In the genomic region with DNA sequence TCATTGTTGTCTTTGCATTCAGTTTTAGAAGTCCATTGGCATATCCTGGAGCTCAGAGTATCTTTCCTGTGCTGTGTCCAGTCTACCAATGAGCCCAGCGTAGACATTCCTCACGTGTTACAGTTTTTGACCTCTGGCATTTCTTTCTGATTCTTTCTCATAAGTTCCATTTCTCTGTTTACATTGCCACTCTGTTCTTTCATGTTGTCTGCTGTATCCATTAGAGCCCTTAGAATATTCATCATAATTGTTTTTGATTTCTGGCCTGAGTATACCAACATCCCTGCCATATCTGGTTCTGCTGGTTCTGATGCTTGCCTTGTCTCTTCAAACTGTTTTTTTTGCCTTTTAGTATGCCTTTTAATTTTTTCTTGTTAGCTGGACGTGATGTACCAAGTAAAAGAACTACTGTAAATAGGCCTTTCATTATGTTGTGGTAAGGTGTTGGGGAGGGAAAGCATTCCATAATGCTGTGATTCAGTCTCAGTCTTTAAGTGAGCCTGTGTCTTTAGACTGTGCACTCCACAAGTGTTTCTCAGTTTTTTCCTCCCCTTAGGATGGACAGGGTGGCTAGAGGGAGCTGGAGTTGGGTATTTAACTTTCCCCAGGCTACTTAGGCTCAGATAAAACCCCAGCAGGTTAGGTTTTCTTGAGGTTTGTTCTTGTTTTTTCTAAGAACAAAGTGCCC, we compare ENCODE assay signal across 19 cellular contexts. TPM values are rescaled to one million over a fixed set of nuclear protein-coding genes. Genes with fewer than 3 reads are reported as not detected.
DNase-seq lines count a peak whose midpoint lies in the region; ATAC-seq and TF ChIP-seq lines count a peak whose summit lies in the region.
"Had no signal": no experiment of that assay in that cellular context is flagged by ENCODE, and none has a peak within 500 bp of the region (broad histone marks: within the 10 kb centered on the region; RNA-seq: fewer than 3 reads in every experiment).

No MANE protein-coding gene starts in this region.

- no peak overlapping the region for H3K27ac ChIP-seq in mammary epithelial cell (ENCODE audit: insufficient read depth, low read depth, low read length)
- peak overlapping the region; percentile 63 for H3K27ac ChIP-seq in smooth muscle cell (ENCODE audit: low read depth)
- H3K27ac ChIP-seq: A549, colonic mucosa, transverse colon had no signal

- H3K27me3 Mint-ChIP-seq in MCF 10A (ENCODE audit: insufficient read depth, unreplicated experiment) = no peaks in the 10 kb centered on the region
- H3K27me3 Mint-ChIP-seq: stimulated activated memory B cell treated with anti-CD40 and anti-IgM and Interleukin-4, amounts not matched to agents 10 μg/mL and 1 μg/mL and 100 μg/mL, for 72 hours; T-cell had no signal

- peaks cover 33% of the 10 kb centered on the region for H3K79me2 ChIP-seq in mammary epithelial cell (ENCODE audit: insufficient read depth, low read length)
- peaks cover 12% of the 10 kb centered on the region for H3K79me2 ChIP-seq in smooth muscle cell (ENCODE audit: low read depth)

- POLR2A ChIA-PET in MCF 10A (lab: Yijun Ruan, JAX) = no interaction called here

- H3K36me3 ChIP-seq in mammary epithelial cell (ENCODE audit: insufficient read depth, low read length) (peaks cover 20% of the 10 kb centered on the region), adipocyte (ENCODE audit: control insufficient read depth, insufficient read depth, low read length, severe bottlenecking) (peaks cover 47% of the 10 kb centered on the region), smooth muscle cell (ENCODE audit: low read depth) (peaks cover 8% of the 10 kb centered on the region)
- H3K36me3 ChIP-seq: colonic mucosa had no signal

- H3K4me3 Mint-ChIP-seq in MCF 10A (ENCODE audit: unreplicated experiment) = no peak overlapping the region
- H3K4me3 Mint-ChIP-seq: stimulated activated memory B cell treated with anti-CD40 and anti-IgM and Interleukin-4, amounts not matched to agents 10 μg/mL and 1 μg/mL and 100 μg/mL, for 72 hours; T-cell; WTC11 had no signal

- peaks cover 46% of the 10 kb centered on the region for H3K36me3 Mint-ChIP-seq in MCF 10A (ENCODE audit: insufficient read depth, unreplicated experiment)

- H3K27ac Mint-ChIP-seq in MCF 10A (ENCODE audit: low read depth, unreplicated experiment) = no peak overlapping the region
- H3K27ac Mint-ChIP-seq: stimulated activated memory B cell treated with anti-CD40 and anti-IgM and Interleukin-4, amounts not matched to agents 10 μg/mL and 1 μg/mL and 100 μg/mL, for 72 hours; T-cell; WTC11 had no signal

- DNase-seq in mammary epithelial cell (peak; percentile 48), MCF 10A (ENCODE audit: unreplicated experiment) (no peak), adipocyte (ENCODE audit: low read depth) (peak; percentile 49), fibroblast of pulmonary artery (ENCODE audit: low read depth) (peak; percentile 11), smooth muscle cell (lab: John Stamatoyannopoulos, UW; ENCODE audit: unreplicated experiment) (no peak), medulla oblongata (ENCODE audit: extremely low spot score) (no peak)
- DNase-seq in activated effector memory CD4-positive, alpha-beta T cell treated with anti-CD3 and anti-CD28 coated beads, Interleukin-2, amount 50 U/mL, for 16 hours = no peak
- DNase-seq: colonic mucosa, DMS79, erythroblast, heart left ventricle, islet precursor cell, midbrain, T-cell, transverse colon had no signal

- H2AFZ ChIP-seq in mammary epithelial cell (ENCODE audit: low read depth, low read length) = no peak overlapping the region
- no peak overlapping the region for H2AFZ ChIP-seq in smooth muscle cell (ENCODE audit: low read depth)

- 76% methylated on average over 3 of the region's 3 CpGs for WGBS in mammary epithelial cell (ENCODE audit: low coverage, missing lambda C conversion rate)
- WGBS in smooth muscle cell (ENCODE audit: low lambda C conversion rate) = 66% methylated on average over 3 of the region's 3 CpGs

- H3K9me3 Mint-ChIP-seq in MCF 10A (ENCODE audit: unreplicated experiment) = no peaks in the 10 kb centered on the region
- H3K9me3 Mint-ChIP-seq: stimulated activated memory B cell treated with anti-CD40 and anti-IgM and Interleukin-4, amounts not matched to agents 10 μg/mL and 1 μg/mL and 100 μg/mL, for 72 hours; WTC11 had no signal

- dilution Hi-C loops in mammary epithelial cell (cut with HindIII; ENCODE audit: low sequenced_read_pairs) = no loop called here

- H3K9ac ChIP-seq in mammary epithelial cell (ENCODE audit: insufficient read depth, low read length) = no peak overlapping the region
- no peak overlapping the region for H3K9ac ChIP-seq in adipocyte (ENCODE audit: low read length)
- no peak overlapping the region for H3K9ac ChIP-seq in smooth muscle cell (ENCODE audit: low read depth)

- in situ Hi-C loops in mammary epithelial cell (cut with MboI; ENCODE audit: low sequenced_read_pairs in 2 of 2) = no loop called here

- H3K4me1 Mint-ChIP-seq in MCF 10A (ENCODE audit: insufficient read depth, unreplicated experiment) = no peaks in the 10 kb centered on the region
- H3K4me1 Mint-ChIP-seq: WTC11 had no signal

- H3K4me3 ChIP-seq in mammary epithelial cell (replicated peaks in 1 of 3; ENCODE audit: insufficient read depth in 1 of 3, low read depth in 2 of 3, low read length in 3 of 3) (no peak overlapping the region), adipocyte (ENCODE audit: low read length) (no peak overlapping the region), fibroblast of pulmonary artery (replicated peaks; ENCODE audit: low read depth, low read length) (no peak overlapping the region), smooth muscle cell (no peak overlapping the region)
- H3K4me3 ChIP-seq: A549, colonic mucosa, heart left ventricle, transverse colon had no signal

- peaks cover 9% of the 10 kb centered on the region for H3K4me1 ChIP-seq in mammary epithelial cell (ENCODE audit: insufficient read depth, low read length)
- H3K4me1 ChIP-seq in adipocyte (ENCODE audit: control insufficient read depth, insufficient read depth, low read length) = no peaks in the 10 kb centered on the region
- H3K4me1 ChIP-seq in smooth muscle cell (ENCODE audit: low read depth) = no peaks in the 10 kb centered on the region
- H3K4me1 ChIP-seq: A549, colonic mucosa, transverse colon had no signal

- intact Hi-C loops in mammary epithelial cell (cut with micrococcal nuclease) = no loop called here
- intact Hi-C loops in MCF 10A (cut with micrococcal nuclease) = no loop called here

- H3K4me2 ChIP-seq in mammary epithelial cell (ENCODE audit: insufficient read depth, low read depth, low read length) (no peak overlapping the region), smooth muscle cell (no peak overlapping the region)
- H3K4me2 ChIP-seq: A549 had no signal

- no peaks in the 10 kb centered on the region for H3K9me3 ChIP-seq in mammary epithelial cell (replicated peaks; ENCODE audit: insufficient read depth, low read length)
- no peaks in the 10 kb centered on the region for H3K9me3 ChIP-seq in adipocyte (ENCODE audit: control insufficient read depth, low read length)
- H3K9me3 ChIP-seq in smooth muscle cell (replicated peaks; ENCODE audit: low read depth) = no peaks in the 10 kb centered on the region
- H3K9me3 ChIP-seq: A549, colonic mucosa had no signal

- H3K27me3 ChIP-seq in mammary epithelial cell (ENCODE audit: insufficient read depth, low read length) = no peaks in the 10 kb centered on the region
- no peaks in the 10 kb centered on the region for H3K27me3 ChIP-seq in adipocyte (replicated peaks; ENCODE audit: control insufficient read depth, insufficient read depth, low read length)
- no peaks in the 10 kb centered on the region for H3K27me3 ChIP-seq in smooth muscle cell (ENCODE audit: low read depth)
- H3K27me3 ChIP-seq: colonic mucosa, heart left ventricle, transverse colon had no signal

- ATAC-seq in HG03342 (IDR thresholded peaks at IDR 0.05; ENCODE audit: unreplicated experiment) = no peak
- ATAC-seq: A549; stimulated activated memory B cell treated with anti-CD40 and anti-IgM and Interleukin-4, amounts not matched to agents 10 μg/mL and 1 μg/mL and 100 μg/mL, for 72 hours; T-cell; WTC11 had no signal

- H3F3A ChIP-seq in smooth muscle cell (ENCODE audit: low read depth) = peaks cover 2% of the 10 kb centered on the region

- TF ChIP-seq CTCF in mammary epithelial cell (conservative IDR thresholded peaks at IDR 0.05 in 1 of 2, IDR thresholded peaks at IDR 0.05 in 1 of 2; ENCODE audit: extremely low read depth in 1 of 2, insufficient read depth in 1 of 2, low read depth in 1 of 2, low read length in 2 of 2) (no peak), MCF 10A (IDR thresholded peaks at IDR 0.05; ENCODE audit: unreplicated experiment) (no peak), fibroblast of pulmonary artery (IDR thresholded peaks at IDR 0.05; ENCODE audit: low read length, missing control alignments) (no peak), smooth muscle cell (IDR thresholded peaks at IDR 0.05; ENCODE audit: borderline replicate concordance, insufficient read depth, poor library complexity, severe bottlenecking) (no peak)

- BruUV-seq in mammary epithelial cell (replicated peaks; lab: Mats Ljungman, UMichigan) (no TSS peak), MCF 10A (replicated peaks; lab: Mats Ljungman, UMichigan) (no TSS peak)

- CTCF ChIA-PET in mammary epithelial cell (lab: Charles Lee; ENCODE audit: low non-redundant PET) (no interaction called here), MCF 10A (lab: Yijun Ruan, JAX) (interaction anchor here (0.8 kb wide), 1 partner anchor 1616 kb away, joined by 3 read pairs; no protein-coding TSS in a partner anchor)

- H4K20me1 ChIP-seq in mammary epithelial cell (ENCODE audit: insufficient read depth, low read length) = no peaks in the 10 kb centered on the region
- H4K20me1 ChIP-seq in smooth muscle cell (ENCODE audit: low read depth) = no peaks in the 10 kb centered on the region

RNA-seq across cellular contexts. Expression of a gene that starts 35.6 kb away (rescaled TPM):
- total RNA-seq in mammary epithelial cell (10 to 100 TPM; 18.8 to 19.4 TPM), MCF 10A (2022) (14.3 and 15.2 TPM in 2 replicates), smooth muscle cell (22.2 and 24.3 TPM in 2 replicates)
- polyA plus RNA-seq in mammary epithelial cell (11.5 TPM), smooth muscle cell (4.1 and 7.0 TPM in 2 replicates)
- polyA minus RNA-seq in mammary epithelial cell = 29.7 TPM

Comparison
In these comparisons a context has a peak if more than half of its experiments do, and no peak if none do; other contexts are left out.
1. DNase-seq: peak in mammary epithelial cell (single experiment), adipocyte (single experiment) and fibroblast of pulmonary artery (single experiment); none in MCF 10A (single experiment), smooth muscle cell (single experiment), activated effector memory CD4-positive, alpha-beta T cell treated with anti-CD3 and anti-CD28 coated beads, Interleukin-2, amount 50 U/mL, for 16 hours (single experiment) and medulla oblongata (single experiment).